ENCODE assay signal across 8 cellular contexts in the genomic region with DNA sequence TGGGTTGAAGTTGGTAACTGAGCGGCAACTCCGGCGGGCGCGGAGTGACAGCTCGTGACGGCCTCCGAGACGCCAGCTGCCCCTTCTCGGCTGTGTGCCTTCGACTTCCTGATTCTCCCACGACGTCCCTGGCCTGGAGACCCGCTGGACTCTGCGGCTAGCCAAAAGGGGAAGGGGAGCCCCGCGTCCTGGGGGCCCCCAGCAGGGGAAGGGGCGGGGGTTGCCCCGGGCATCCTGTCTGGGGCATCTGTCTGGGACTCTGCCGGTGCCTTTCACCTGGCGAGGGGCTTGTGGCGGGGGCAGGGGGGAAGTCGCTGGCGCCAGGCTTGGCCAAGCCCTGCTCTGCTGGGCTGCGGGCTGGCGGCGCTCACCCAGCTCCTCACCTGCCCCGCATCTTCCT.
A peak's percentile ranks its signal among the peaks of the same experiment; 100 is the strongest.
DNase-seq lines count a peak whose midpoint lies in the region; ATAC-seq, FAIRE-seq and TF ChIP-seq lines count a peak whose summit lies in the region.
"Not testable (repeated sequence)": the region's sequence is repeated elsewhere in the genome, so short reads cannot be mapped to it uniquely, and the experiment has no call there.

No MANE protein-coding gene starts in this region.

- not testable (repeated sequence) for H2BK12ac ChIP-seq in neuronal stem cell (ENCODE audit: low read length)

- H3K4me1 ChIP-seq in HEK293 (ENCODE audit: control insufficient read depth, insufficient read depth, low read length); SK-N-SH (ENCODE audit: control insufficient read depth in 1 of 2, insufficient read depth in 2 of 2, low read depth in 1 of 2, low read length in 1 of 2); kidney (ENCODE audit: control insufficient read depth in 1 of 2, insufficient read depth in 1 of 2, low read depth in 1 of 2, low read length in 2 of 2); neuronal stem cell (ENCODE audit: control insufficient read depth in 2 of 2, insufficient read depth in 1 of 2, low read depth in 1 of 2, low read length in 2 of 2): not testable (repeated sequence)
- H3K4me1 ChIP-seq in esophagus muscularis mucosa = peaks cover 5 to 10% (median 8%) of the 10 kb centered on the region in 4 donors
- peaks cover 6 to 10% (median 9%) of the 10 kb centered on the region in 4 donors for H3K4me1 ChIP-seq in stomach

- H3K27ac Mint-ChIP-seq in central memory CD8-positive, alpha-beta T cell (ENCODE audit: low read depth) = not testable (repeated sequence)

- not testable (repeated sequence) for H3K27me3 ChIP-seq in SK-N-SH (ENCODE audit: insufficient read depth)
- H3K27me3 ChIP-seq in esophagus muscularis mucosa (peaks cover 0 to 41% (median 6%) of the 10 kb centered on the region in 4 donors), neuronal stem cell (ENCODE audit: control insufficient read depth in 3 of 3, insufficient read depth in 3 of 3, low read depth in 1 of 3, low read length in 3 of 3) (peaks cover 0 to 15% (median 8%) of the 10 kb centered on the region in 3 experiments), stomach (peaks cover 0 to 43% (median 20%) of the 10 kb centered on the region in 3 donors)

- not testable (repeated sequence) for TF ChIP-seq RAD21 in SK-N-SH (IDR thresholded peaks at IDR 0.05; ENCODE audit: low read length)

- not testable (repeated sequence) for TF ChIP-seq CTCF in HEK293 (tag by site-specific recombination; IDR thresholded peaks at IDR 0.05); SK-N-SH (IDR thresholded peaks at IDR 0.05); esophagus muscularis mucosa (IDR thresholded peaks at IDR 0.05); kidney (IDR thresholded peaks at IDR 0.05; ENCODE audit: borderline replicate concordance, extremely low read depth, insufficient read depth); stomach (IDR thresholded peaks at IDR 0.05)

- not testable (repeated sequence) for FAIRE-seq in kidney (lab: Jason Lieb, UNC)

- H4K91ac ChIP-seq in neuronal stem cell (ENCODE audit: low read depth, low read length, poor library complexity) = not testable (repeated sequence)

- not testable (repeated sequence) for H4K8ac ChIP-seq in neuronal stem cell (ENCODE audit: low read depth, low read length)

- DNase-seq in Ammon's horn (ENCODE audit: low spot score) (peak; percentile 6), SK-N-SH (peak; percentile 9), kidney (peak; percentile 73)
- DNase-seq in central memory CD8-positive, alpha-beta T cell (ENCODE audit: low spot score in 2 of 2); esophagus muscularis mucosa (ENCODE audit: extremely low spot score); neuronal stem cell (ENCODE audit: low spot score); stomach: not testable (repeated sequence)

- H3K9ac ChIP-seq in SK-N-SH; kidney (ENCODE audit: low read length in 2 of 2); neuronal stem cell (ENCODE audit: low read depth, low read length, poor library complexity): not testable (repeated sequence)

- H3K9me3 Mint-ChIP-seq in central memory CD8-positive, alpha-beta T cell = not testable (repeated sequence)

- not testable (repeated sequence) for ATAC-seq in central memory CD8-positive, alpha-beta T cell (replicated peaks; ENCODE audit: extremely low read depth, poor library complexity, severe bottlenecking)

- not testable (repeated sequence) for H3K36me3 ChIP-seq in HEK293 (ENCODE audit: control insufficient read depth in 2 of 2, insufficient read depth in 1 of 2, low read length in 2 of 2); SK-N-SH (replicated peaks in 1 of 2; ENCODE audit: control insufficient read depth in 1 of 2, insufficient read depth in 2 of 2, low read length in 1 of 2); esophagus muscularis mucosa; kidney (ENCODE audit: control insufficient read depth in 1 of 2, insufficient read depth in 2 of 2, low read length in 2 of 2); neuronal stem cell (replicated peaks in 1 of 2; ENCODE audit: control insufficient read depth in 2 of 2, insufficient read depth in 2 of 2, low read length in 2 of 2); stomach

- not testable (repeated sequence) for H3K79me1 ChIP-seq in neuronal stem cell (ENCODE audit: low read depth, low read length)

- not testable (repeated sequence) for H2AFZ ChIP-seq in SK-N-SH (ENCODE audit: low read depth); neuronal stem cell (ENCODE audit: low read length)

- not testable (repeated sequence) for H3K4me2 ChIP-seq in SK-N-SH
- peak overlapping the region; percentile 43 for H3K4me2 ChIP-seq in neuronal stem cell (ENCODE audit: insufficient read depth, low read length, poor library complexity, severe bottlenecking)

- H3K9me3 ChIP-seq in HEK293 (ENCODE audit: control insufficient read depth, insufficient read depth, low read depth, low read length); SK-N-SH; esophagus muscularis mucosa; kidney (ENCODE audit: control insufficient read depth in 1 of 2, low read length in 2 of 2); neuronal stem cell (replicated peaks in 1 of 2; ENCODE audit: control insufficient read depth in 2 of 2, insufficient read depth in 1 of 2, low read depth in 1 of 2, low read length in 2 of 2); stomach: not testable (repeated sequence)

- POLR2A ChIA-PET in HEK293 (lab: Yijun Ruan, JAX); SK-N-SH (lab: Yijun Ruan, JAX): not testable (repeated sequence)

- H2AK5ac ChIP-seq in neuronal stem cell (ENCODE audit: low read depth, low read length) = not testable (repeated sequence)

- CTCF ChIA-PET in HEK293 (lab: Yijun Ruan, JAX) = interaction anchor here (0.6 to 0.8 kb wide), 6 partner anchors 8 to 963 kb away, joined by 3 to 6 read pairs (median 3); no protein-coding TSS in a partner anchor
- CTCF ChIA-PET in SK-N-SH (lab: Yijun Ruan, JAX) = interaction anchor here (0.6 to 1.6 kb wide), 13 partner anchors 8 to 379 kb away, joined by 3 to 7 read pairs (median 4); no protein-coding TSS in a partner anchor

- 16% methylated on average over 8 of the region's 28 CpGs for WGBS in SK-N-SH (ENCODE audit: low lambda C conversion rate)
- WGBS in esophagus muscularis mucosa = 41% methylated on average over 5 of the region's 28 CpGs
- WGBS in neuronal stem cell (ENCODE audit: extremely low coverage in 2 of 2, insufficient read length in 2 of 2, insufficient replicate concordance in 1 of 2), 2 donors = no CpG with 5 or more reads among the region's 28 CpGs
- 0 to 9% (median 3%) methylated on average over 4 to 27 of the region's 28 CpGs for WGBS in stomach, 5 donors

- not testable (repeated sequence) for H3K18ac ChIP-seq in neuronal stem cell (ENCODE audit: low read length)

- H3K4ac ChIP-seq in neuronal stem cell (ENCODE audit: low read length) = not testable (repeated sequence)

- H2BK15ac ChIP-seq in neuronal stem cell (ENCODE audit: low read length) = not testable (repeated sequence)

- H3K23ac ChIP-seq in neuronal stem cell (ENCODE audit: low read depth, low read length, poor library complexity) = not testable (repeated sequence)

- H3K4me3 Mint-ChIP-seq in central memory CD8-positive, alpha-beta T cell = peak overlapping the region; percentile 42

- H2BK120ac ChIP-seq in neuronal stem cell (ENCODE audit: low read depth, low read length) = not testable (repeated sequence)

- H3K9me2 ChIP-seq in SK-N-SH = not testable (repeated sequence)

- H3K27ac ChIP-seq in HEK293 (ENCODE audit: extremely low read depth, low read depth, low read length); SK-N-SH (ENCODE audit: low read depth in 2 of 2, low read length in 1 of 2); esophagus muscularis mucosa (replicated peaks in 1 of 4); kidney (ENCODE audit: low read depth in 2 of 2, low read length in 2 of 2); neuronal stem cell (replicated peaks; ENCODE audit: low read length); stomach: not testable (repeated sequence)

- not testable (repeated sequence) for H3K36me3 Mint-ChIP-seq in central memory CD8-positive, alpha-beta T cell (ENCODE audit: insufficient read depth)

- intact Hi-C loops in esophagus muscularis mucosa (cut with DNase I) = loop anchor here (5.0 kb wide), 1 partner anchor 121 kb away; no protein-coding TSS in a partner anchor
- intact Hi-C loops in kidney (cut with DNase I); stomach (cut with DNase I; ENCODE audit: low total_unique reads): not testable (repeated sequence)

- not testable (repeated sequence) for H3K14ac ChIP-seq in neuronal stem cell (ENCODE audit: low read length)

- not testable (repeated sequence) for TF ChIP-seq POLR2A in esophagus muscularis mucosa (IDR thresholded peaks at IDR 0.05; ENCODE audit: low read depth); stomach (IDR thresholded peaks at IDR 0.05)

- not testable (repeated sequence) for H4K20me1 ChIP-seq in SK-N-SH (ENCODE audit: insufficient read depth)

- H3K79me2 ChIP-seq in SK-N-SH (ENCODE audit: insufficient read depth) = not testable (repeated sequence)

- peaks cover 38% of the 10 kb centered on the region for H3K27me3 Mint-ChIP-seq in central memory CD8-positive, alpha-beta T cell

- H2BK5ac ChIP-seq in neuronal stem cell (ENCODE audit: low read length) = not testable (repeated sequence)

- H3K4me1 Mint-ChIP-seq in central memory CD8-positive, alpha-beta T cell = not testable (repeated sequence)

- H3K4me3 ChIP-seq in HEK293 (ENCODE audit: low read depth, low read length) (peak overlapping the region; percentile 21; the same call in 1 of the 2 replicates), esophagus muscularis mucosa (peak overlapping the region; percentile 35 to 48 (median 42)), stomach (peak overlapping the region; percentile 35 to 38 (median 36))
- H3K4me3 ChIP-seq in SK-N-SH (ENCODE audit: low read depth in 2 of 2, low read length in 1 of 2); kidney (ENCODE audit: low read length in 2 of 2); neuronal stem cell (ENCODE audit: low read length in 2 of 2): not testable (repeated sequence)

- H3F3A ChIP-seq in SK-N-SH (replicated peaks; ENCODE audit: insufficient read depth) = not testable (repeated sequence)

- TF ChIP-seq EP300 in SK-N-SH (IDR thresholded peaks at IDR 0.05; ENCODE audit: borderline replicate concordance in 1 of 2, low read depth in 1 of 2, low read length in 1 of 2); esophagus muscularis mucosa (IDR thresholded peaks at IDR 0.05); stomach (IDR thresholded peaks at IDR 0.05): not testable (repeated sequence)
